In the genomic region with DNA sequence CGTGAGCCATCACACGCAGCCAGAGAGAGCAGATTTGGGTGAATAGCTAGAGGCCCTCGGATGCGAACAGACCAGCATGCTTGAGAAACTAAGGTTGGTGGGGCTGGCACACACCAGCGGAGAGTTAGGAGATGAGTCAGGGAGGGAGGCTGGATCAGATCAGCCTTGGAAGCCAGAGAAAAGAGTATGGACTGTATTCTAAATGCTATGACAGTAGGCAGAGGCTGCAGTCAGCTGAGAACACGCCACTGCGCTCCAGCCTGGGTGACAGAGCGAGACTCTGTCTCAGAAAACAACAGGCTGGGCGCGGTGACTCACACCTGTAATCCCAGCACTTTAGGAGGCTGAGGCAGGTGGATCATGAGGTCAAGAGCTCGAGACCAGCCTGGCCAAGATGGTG, we compare ENCODE assay signal across 12 cellular contexts.
DNase-seq lines count a peak whose midpoint lies in the region; ATAC-seq, FAIRE-seq and TF ChIP-seq lines count a peak whose summit lies in the region.
"Had no signal": no experiment of that assay in that cellular context is flagged by ENCODE, and none has a peak within 500 bp of the region (broad histone marks: within the 10 kb centered on the region; RNA-seq: fewer than 3 reads in every experiment).

No MANE protein-coding gene starts in this region.

- H3K4me3 Mint-ChIP-seq in nephron = peak overlapping the region; percentile 21 to 75 (median 37)
- H3K4me3 Mint-ChIP-seq in stimulated activated naive CD8-positive, alpha-beta T cell treated with anti-CD3 and anti-CD28 coated beads, Interleukin-15, amount 100 ng/mL, for 72 hours = no peak overlapping the region

- H3K9me3 Mint-ChIP-seq in nephron = peaks cover 2% of the 10 kb centered on the region
- H3K9me3 Mint-ChIP-seq in stimulated activated naive CD8-positive, alpha-beta T cell treated with anti-CD3 and anti-CD28 coated beads, Interleukin-15, amount 100 ng/mL, for 72 hours = no peaks in the 10 kb centered on the region

- no peak for FAIRE-seq in HTR-8/SVneo (lab: Jason Lieb, UNC)

- DNase-seq in AG08395 (ENCODE audit: low spot score) (peak; percentile 84), HTR-8/SVneo (ENCODE audit: insufficient read length, low spot score) (peak; percentile 36), choroid plexus epithelial cell (ENCODE audit: low read depth) (peak; percentile 62), anterior cingulate cortex (lab: John Stamatoyannopoulos, UW) (no peak), cerebellar nuclear complex (lab: John Stamatoyannopoulos, UW) (no peak), NCI-H748 treated with DMSO at 0.1 percent for 48 hours (lab: John Stamatoyannopoulos, UW) (no peak)
- DNase-seq in stimulated activated naive CD8-positive, alpha-beta T cell treated with anti-CD3 and anti-CD28 coated beads, Interleukin-15, amount 100 ng/mL, for 72 hours = no peak
- DNase-seq: Calu3, NCI-H2171 treated with DMSO at 0.1 percent for 48 hours, ovary had no signal

- TF ChIP-seq CTCF in choroid plexus epithelial cell (conservative IDR thresholded peaks at IDR 0.05; ENCODE audit: low read depth, low read length) (no peak), nephron (IDR thresholded peaks at IDR 0.05; ENCODE audit: unreplicated experiment in 3 of 3) (no peak)

- H3K27ac Mint-ChIP-seq in nephron = peak overlapping the region in 2 of 3 experiments; percentile 8 to 31
- H3K27ac Mint-ChIP-seq in stimulated activated naive CD8-positive, alpha-beta T cell treated with anti-CD3 and anti-CD28 coated beads, Interleukin-15, amount 100 ng/mL, for 72 hours = no peak overlapping the region

- H3K4me3 ChIP-seq in choroid plexus epithelial cell (ENCODE audit: low read depth, low read length) = no peak overlapping the region
- H3K4me3 ChIP-seq: dorsolateral prefrontal cortex, ovary had no signal

- ATAC-seq in stimulated activated naive CD8-positive, alpha-beta T cell treated with anti-CD3 and anti-CD28 coated beads, Interleukin-15, amount 100 ng/mL, for 72 hours = no peak

- peaks cover 8% of the 10 kb centered on the region for H3K27me3 Mint-ChIP-seq in nephron (ENCODE audit: low read depth)
- H3K27me3 Mint-ChIP-seq in stimulated activated naive CD8-positive, alpha-beta T cell treated with anti-CD3 and anti-CD28 coated beads, Interleukin-15, amount 100 ng/mL, for 72 hours = no peaks in the 10 kb centered on the region

- no peaks in the 10 kb centered on the region for H3K36me3 Mint-ChIP-seq in nephron (ENCODE audit: low read depth)

- H3K4me1 Mint-ChIP-seq in nephron = peaks cover 12% of the 10 kb centered on the region
- peaks cover 35% of the 10 kb centered on the region for H3K4me1 Mint-ChIP-seq in stimulated activated naive CD8-positive, alpha-beta T cell treated with anti-CD3 and anti-CD28 coated beads, Interleukin-15, amount 100 ng/mL, for 72 hours

Comparison
In these comparisons a context has a peak if more than half of its experiments do, and no peak if none do; other contexts are left out.
1. DNase-seq: peak in AG08395 (single experiment), HTR-8/SVneo (single experiment) and choroid plexus epithelial cell (single experiment); none in anterior cingulate cortex (0 of 58), stimulated activated naive CD8-positive, alpha-beta T cell treated with anti-CD3 and anti-CD28 coated beads, Interleukin-15, amount 100 ng/mL, for 72 hours (0 of 2), cerebellar nuclear complex (0 of 2) and NCI-H748 treated with DMSO at 0.1 percent for 48 hours (single experiment).
2. H3K27ac Mint-ChIP-seq: peak in nephron (2 of 3); none in stimulated activated naive CD8-positive, alpha-beta T cell treated with anti-CD3 and anti-CD28 coated beads, Interleukin-15, amount 100 ng/mL, for 72 hours (0 of 2).
3. H3K4me3 Mint-ChIP-seq: peak in nephron (3 of 3); none in stimulated activated naive CD8-positive, alpha-beta T cell treated with anti-CD3 and anti-CD28 coated beads, Interleukin-15, amount 100 ng/mL, for 72 hours (0 of 2).